In genomic region chr13:51726446-51727185, GRCh38 we compare ENCODE assay signal across 14 cellular contexts.
DNase-seq lines count a peak whose midpoint lies in the region; ATAC-seq and TF ChIP-seq lines count a peak whose summit lies in the region.
"Had no signal": no experiment of that assay in that cellular context is flagged by ENCODE, and none has a peak within 500 bp of the region (broad histone marks: within the 10 kb centered on the region; RNA-seq: fewer than 3 reads in every experiment).

No MANE protein-coding gene starts in this region.

- CTCF ChIA-PET in CD8-positive, alpha-beta T cell (lab: Charles Lee) = no interaction called here

- H3K27ac ChIP-seq in smooth muscle cell (ENCODE audit: low read depth) = peak overlapping the region; percentile 100
- H3K27ac ChIP-seq in CD8-positive, alpha-beta T cell (ENCODE audit: low read depth, low read length) = no peak overlapping the region
- H3K27ac ChIP-seq: gastrocnemius medialis had no signal

- H3K4me1 ChIP-seq in smooth muscle cell (ENCODE audit: low read depth) = peaks cover 21% of the 10 kb centered on the region
- no peaks in the 10 kb centered on the region for H3K4me1 ChIP-seq in CD8-positive, alpha-beta T cell (ENCODE audit: insufficient read depth, low read length)

- no peak overlapping the region for H3K4me3 ChIP-seq in astrocyte of the cerebellum (ENCODE audit: low read depth, low read length)
- no peak overlapping the region for H3K4me3 ChIP-seq in smooth muscle cell
- no peak overlapping the region for H3K4me3 ChIP-seq in CD8-positive, alpha-beta T cell (ENCODE audit: low read depth, low read length)
- H3K4me3 ChIP-seq: gastrocnemius medialis had no signal

- no peaks in the 10 kb centered on the region for H3K27me3 ChIP-seq in smooth muscle cell (ENCODE audit: low read depth)
- H3K27me3 ChIP-seq in CD8-positive, alpha-beta T cell (ENCODE audit: insufficient read depth, low read length) = no peaks in the 10 kb centered on the region
- H3K27me3 ChIP-seq: gastrocnemius medialis had no signal

- no peak overlapping the region for H2AFZ ChIP-seq in smooth muscle cell (ENCODE audit: low read depth)

- peak overlapping the region; percentile 73 for H3K27ac Mint-ChIP-seq in HFFc6
- no peak overlapping the region for H3K27ac Mint-ChIP-seq in CD8-positive, alpha-beta T cell
- H3K27ac Mint-ChIP-seq in immature natural killer cell = no peak overlapping the region
- H3K27ac Mint-ChIP-seq: CD4-positive, alpha-beta memory T cell had no signal

- POLR2A ChIA-PET in CD8-positive, alpha-beta T cell (lab: Charles Lee) = no interaction called here

- H3K4me2 ChIP-seq in smooth muscle cell = peak overlapping the region; percentile 54

- DNase-seq in HFFc6 = peak; percentile 66
- peak; percentile 48 for DNase-seq in astrocyte of the cerebellum (ENCODE audit: low read depth)
- DNase-seq in fibroblast of the conjunctiva (ENCODE audit: low read depth) = peak; percentile 82
- no peak for DNase-seq in smooth muscle cell (lab: John Stamatoyannopoulos, UW; ENCODE audit: unreplicated experiment)
- no peak for DNase-seq in CD8-positive, alpha-beta T cell
- DNase-seq in immature natural killer cell = no peak
- DNase-seq: activated CD8-positive, alpha-beta memory T cell treated with anti-CD3 and anti-CD28 coated beads for 24 hours; CD4-positive, alpha-beta memory T cell; gastrocnemius medialis; GDM1; NK-92 treated with Interleukin-12 subunit alpha and Interleukin-12 subunit beta, amount 100 ng/mL, for 24 hours; SHP77 treated with DMSO at 0.1 percent for 48 hours; stimulated activated naive CD4-positive, alpha-beta T cell treated with Interleukin-2 at 50 U/mL for 16 hours had no signal

- H3K27me3 Mint-ChIP-seq in HFFc6 (ENCODE audit: insufficient read depth) (no peaks in the 10 kb centered on the region), immature natural killer cell (ENCODE audit: low read depth in 3 of 3) (no peaks in the 10 kb centered on the region)
- no peaks in the 10 kb centered on the region for H3K27me3 Mint-ChIP-seq in CD8-positive, alpha-beta T cell (ENCODE audit: low read depth)
- H3K27me3 Mint-ChIP-seq: CD4-positive, alpha-beta memory T cell had no signal

- H3K4me1 Mint-ChIP-seq in HFFc6 (ENCODE audit: low read depth) (peaks cover 6% of the 10 kb centered on the region), immature natural killer cell (no peaks in the 10 kb centered on the region)
- H3K4me1 Mint-ChIP-seq in CD8-positive, alpha-beta T cell (ENCODE audit: low read depth) = peaks cover 3% of the 10 kb centered on the region

- 0 out of 2 replicates have a peak overlapping the region, but pooled peaks have one; percentile 0 for H3K4me3 Mint-ChIP-seq in HFFc6
- no peak overlapping the region for H3K4me3 Mint-ChIP-seq in CD8-positive, alpha-beta T cell
- H3K4me3 Mint-ChIP-seq in immature natural killer cell = no peak overlapping the region
- H3K4me3 Mint-ChIP-seq: CD4-positive, alpha-beta memory T cell had no signal

- intact Hi-C loops in CD8-positive, alpha-beta T cell (cut with DNase I, micrococcal nuclease) = no loop called here

- TF ChIP-seq CTCF in HFFc6 (IDR thresholded peaks at IDR 0.05) = no peak
- TF ChIP-seq CTCF in astrocyte of the cerebellum (IDR thresholded peaks at IDR 0.05; ENCODE audit: low read depth, low read length, missing control alignments) = no peak
- TF ChIP-seq CTCF in smooth muscle cell (IDR thresholded peaks at IDR 0.05; ENCODE audit: borderline replicate concordance, insufficient read depth, poor library complexity, severe bottlenecking) = no peak
- no peak for TF ChIP-seq CTCF in CD8-positive, alpha-beta T cell (IDR thresholded peaks at IDR 0.05)

- in situ Hi-C loops in astrocyte of the cerebellum (cut with HindIII; ENCODE audit: low sequenced_read_pairs) = loop anchor here (10.0 to 25.0 kb wide), 2 partner anchors 102 to 264 kb away; partner anchors contain the start of gene INTS6

- no peaks in the 10 kb centered on the region for H3K79me2 ChIP-seq in smooth muscle cell (ENCODE audit: low read depth)

- 36% methylated on average over 3 of the region's 3 CpGs for WGBS in smooth muscle cell (ENCODE audit: low lambda C conversion rate)

- ATAC-seq in CD8-positive, alpha-beta T cell = no peak
- ATAC-seq in HG03439 (IDR thresholded peaks at IDR 0.05; ENCODE audit: unreplicated experiment) = no peak
- ATAC-seq: gastrocnemius medialis had no signal

- H3F3A ChIP-seq in smooth muscle cell (ENCODE audit: low read depth) = peaks cover 42% of the 10 kb centered on the region

- H3K36me3 Mint-ChIP-seq in HFFc6 (ENCODE audit: low read depth) (peaks cover 24% of the 10 kb centered on the region), immature natural killer cell (peaks cover 16 to 20% (median 17%) of the 10 kb centered on the region in 3 donors)
- peaks cover 19% of the 10 kb centered on the region for H3K36me3 Mint-ChIP-seq in CD8-positive, alpha-beta T cell

- H3K36me3 ChIP-seq in smooth muscle cell (ENCODE audit: low read depth) = no peaks in the 10 kb centered on the region
- H3K36me3 ChIP-seq in CD8-positive, alpha-beta T cell (ENCODE audit: insufficient read depth, low read length) = no peaks in the 10 kb centered on the region
- H3K36me3 ChIP-seq: gastrocnemius medialis had no signal

- H3K9ac ChIP-seq in smooth muscle cell (ENCODE audit: low read depth) = peak overlapping the region; percentile 13

- no peaks in the 10 kb centered on the region for H3K9me3 ChIP-seq in smooth muscle cell (replicated peaks; ENCODE audit: low read depth)
- no peaks in the 10 kb centered on the region for H3K9me3 ChIP-seq in CD8-positive, alpha-beta T cell (ENCODE audit: low read length)
- H3K9me3 ChIP-seq: gastrocnemius medialis had no signal

- no peaks in the 10 kb centered on the region for H3K9me3 Mint-ChIP-seq in HFFc6
- no peaks in the 10 kb centered on the region for H3K9me3 Mint-ChIP-seq in CD8-positive, alpha-beta T cell
- no peaks in the 10 kb centered on the region for H3K9me3 Mint-ChIP-seq in immature natural killer cell
- H3K9me3 Mint-ChIP-seq: CD4-positive, alpha-beta memory T cell had no signal

- no peaks in the 10 kb centered on the region for H4K20me1 ChIP-seq in smooth muscle cell (ENCODE audit: low read depth)

Comparison
In these comparisons a context has a peak if more than half of its experiments do, and no peak if none do; other contexts are left out.
1. DNase-seq: peak in HFFc6 (single experiment), astrocyte of the cerebellum (single experiment) and fibroblast of the conjunctiva (single experiment); none in smooth muscle cell (single experiment), CD8-positive, alpha-beta T cell (0 of 7) and immature natural killer cell (0 of 3).